In the genomic region with DNA sequence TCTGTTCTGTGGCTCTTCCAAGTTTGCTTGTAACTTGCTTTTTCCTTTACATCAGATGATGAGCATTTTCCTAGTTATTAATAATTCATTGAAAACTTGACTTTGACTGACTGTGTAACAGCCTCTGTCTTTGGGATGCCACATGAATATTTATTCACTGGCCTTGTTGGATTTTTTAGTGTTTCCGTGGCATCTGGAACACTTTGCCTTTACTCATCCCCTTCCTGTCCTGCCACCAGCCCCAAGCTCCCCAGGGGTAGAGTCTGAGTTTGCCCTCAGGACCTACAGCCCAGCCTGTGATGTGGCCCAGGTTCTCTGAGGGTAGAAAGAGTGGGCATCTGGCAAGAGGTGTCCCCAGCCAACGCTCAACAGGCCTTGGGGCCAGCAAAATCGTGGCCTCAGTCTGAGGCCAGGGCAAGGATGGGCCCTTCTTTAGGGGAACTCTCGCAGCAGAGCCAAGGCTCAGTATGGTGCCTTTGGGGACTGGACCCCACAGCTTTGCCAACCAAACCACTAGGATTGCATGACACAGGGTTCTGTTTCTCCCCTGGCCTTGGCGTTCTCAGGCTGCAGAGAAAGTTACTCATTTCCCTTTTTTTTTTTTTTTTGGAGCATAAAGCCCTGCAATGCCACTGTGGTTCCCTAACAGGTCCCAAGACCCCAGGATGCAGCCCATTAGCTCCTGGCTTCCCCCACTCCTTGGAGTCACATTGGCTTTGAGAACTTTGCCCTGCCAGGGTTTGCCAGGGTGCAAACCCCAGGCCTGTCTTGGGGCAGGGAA, we compare ENCODE assay signal across 11 cellular contexts.
A peak's percentile ranks its signal among the peaks of the same experiment; 100 is the strongest.
DNase-seq lines count a peak whose midpoint lies in the region; ATAC-seq, FAIRE-seq and TF ChIP-seq lines count a peak whose summit lies in the region.
"Had no signal": no experiment of that assay in that cellular context is flagged by ENCODE, and none has a peak within 500 bp of the region (broad histone marks: within the 10 kb centered on the region; RNA-seq: fewer than 3 reads in every experiment).

No MANE protein-coding gene starts in this region.

- TF ChIP-seq CTCF in fibroblast of pulmonary artery (IDR thresholded peaks at IDR 0.05; ENCODE audit: low read length, missing control alignments) (no peak), stomach (IDR thresholded peaks at IDR 0.05) (no peak)

- 55 to 82% (median 76%) methylated on average over 5 of the region's 5 CpGs for WGBS in stomach, 5 donors

- no peak for TF ChIP-seq EP300 in stomach (IDR thresholded peaks at IDR 0.05)

- ATAC-seq in GM18502 (IDR thresholded peaks at IDR 0.05; ENCODE audit: poor library complexity, unreplicated experiment): no peak
- ATAC-seq: left ventricle myocardium superior had no signal

- H3K27ac ChIP-seq in stomach: peak overlapping the region; percentile 7 to 90 (median 84)
- H3K27ac ChIP-seq in caudate nucleus (ENCODE audit: low read depth, low read length): no peak overlapping the region

- peak; percentile 41 for DNase-seq in H54 (ENCODE audit: insufficient read length, low spot score)
- peak; percentile 26 for DNase-seq in SKM-1 treated with dmso at 0.1 percent for 144 hours (lab: John Stamatoyannopoulos, UW; ENCODE audit: unreplicated experiment)
- peak; percentile 40 for DNase-seq in fibroblast of pulmonary artery (ENCODE audit: low read depth)
- no peak for DNase-seq in stomach
- DNase-seq in ureter (ENCODE audit: low spot score): no peak
- DNase-seq in stimulated activated CD4-positive, alpha-beta T cell treated with anti-CD3 and anti-CD28 coated beads, Interleukin-4, amount 100 ng/mL, for 1 hour: no peak
- DNase-seq in caudate nucleus (lab: John Stamatoyannopoulos, UW): no peak
- DNase-seq: left ventricle myocardium superior, NCI-H2081 had no signal

- intact Hi-C loops in stomach (cut with DNase I; ENCODE audit: low total_unique reads): no loop called here

- H3K9me3 ChIP-seq in stomach: peaks cover 0 to 9% (median 4%) of the 10 kb centered on the region in 4 donors

- peaks cover 5 to 30% (median 16%) of the 10 kb centered on the region in 4 donors for H3K36me3 ChIP-seq in stomach

- H3K27me3 ChIP-seq in stomach: no peaks in the 10 kb centered on the region

- FAIRE-seq in H54 (lab: Jason Lieb, UNC): peak; percentile 11
- FAIRE-seq: TTC549 had no signal

- TF ChIP-seq POLR2A in H54 (IDR thresholded peaks at IDR 0.05; ENCODE audit: low read depth, low read length) (no peak), stomach (IDR thresholded peaks at IDR 0.05) (no peak)

- peaks cover 0 to 63% (median 29%) of the 10 kb centered on the region in 4 donors for H3K4me1 ChIP-seq in stomach

- H3K4me3 ChIP-seq in fibroblast of pulmonary artery (replicated peaks; ENCODE audit: low read depth, low read length) (no peak overlapping the region), stomach (no peak overlapping the region)

Comparison
In these comparisons a context has a peak if more than half of its experiments do, and no peak if none do; other contexts are left out.
1. DNase-seq: peak in H54 (single experiment), SKM-1 treated with dmso at 0.1 percent for 144 hours (single experiment) and fibroblast of pulmonary artery (single experiment); none in stomach (single experiment), ureter (single experiment), stimulated activated CD4-positive, alpha-beta T cell treated with anti-CD3 and anti-CD28 coated beads, Interleukin-4, amount 100 ng/mL, for 1 hour (single experiment) and caudate nucleus (0 of 61).